Comparison of ENCODE assay signal across 20 cellular contexts in genomic region chr17:13925579-13925978, GRCh38.
DNase-seq lines count a peak whose midpoint lies in the region; ATAC-seq and TF ChIP-seq lines count a peak whose summit lies in the region.
"Had no signal": no experiment of that assay in that cellular context is flagged by ENCODE, and none has a peak within 500 bp of the region (broad histone marks: within the 10 kb centered on the region; RNA-seq: fewer than 3 reads in every experiment).

No MANE protein-coding gene starts in this region.

- H3K9me3 Mint-ChIP-seq in GM23338: no peaks in the 10 kb centered on the region

- H2AFZ ChIP-seq in GM23338: no peak overlapping the region
- H2AFZ ChIP-seq: PC-9 had no signal

- peaks cover 15% of the 10 kb centered on the region for H3K27me3 Mint-ChIP-seq in GM23338 (ENCODE audit: insufficient read depth, low read depth, poor library complexity)
- H3K27me3 Mint-ChIP-seq: activated CD4-positive, alpha-beta T cell treated with anti-CD3 and anti-CD28 coated beads for 36 hours had no signal

- intact Hi-C loops in spleen (cut with DNase I; ENCODE audit: low total_unique reads): no loop called here

- H3K9me3 ChIP-seq in spleen: no peaks in the 10 kb centered on the region

- H3K27ac Mint-ChIP-seq in GM23338: no peak overlapping the region
- H3K27ac Mint-ChIP-seq: activated CD4-positive, alpha-beta T cell treated with anti-CD3 and anti-CD28 coated beads for 36 hours had no signal

- H3K27ac ChIP-seq in GM23338 (ENCODE audit: low read depth) (no peak overlapping the region), spleen (no peak overlapping the region)
- H3K27ac ChIP-seq: PC-9, SK-N-MC had no signal

- no peaks in the 10 kb centered on the region for H3K79me2 ChIP-seq in GM23338 (replicated peaks; ENCODE audit: insufficient read depth)

- no peak overlapping the region for H3K4me3 ChIP-seq in AG09309 (ENCODE audit: control insufficient read depth, low read depth, low read length)
- H3K4me3 ChIP-seq in GM23338: no peak overlapping the region
- no peak overlapping the region for H3K4me3 ChIP-seq in fibroblast of villous mesenchyme (ENCODE audit: low read depth, low read length)
- no peak overlapping the region for H3K4me3 ChIP-seq in spleen
- H3K4me3 ChIP-seq: PC-9, SK-N-MC had no signal

- H3K36me3 Mint-ChIP-seq in GM23338 (ENCODE audit: low read depth): no peaks in the 10 kb centered on the region

- no peak for ATAC-seq in GM23338
- ATAC-seq: activated CD4-positive, alpha-beta T cell treated with anti-CD3 and anti-CD28 coated beads for 36 hours; left ventricle myocardium superior had no signal

- H4K20me1 ChIP-seq in GM23338 (replicated peaks; ENCODE audit: insufficient read depth): no peaks in the 10 kb centered on the region

- no peak overlapping the region for H3K4me2 ChIP-seq in GM23338
- H3K4me2 ChIP-seq: PC-9 had no signal

- DNase-seq in AG09309 (ENCODE audit: low read depth) (no peak), GM23338 (ENCODE audit: low spot score) (no peak), OCI-M1 (lab: John Stamatoyannopoulos, UW) (peak; percentile 53), fibroblast of villous mesenchyme (ENCODE audit: low read depth) (no peak), kidney tubule cell (ENCODE audit: low spot score) (no peak), spleen (no peak), islet precursor cell (no peak)
- no peak for DNase-seq in activated CD4-positive, alpha-beta T cell treated with anti-CD3 and anti-CD28 coated beads for 4 hours
- DNase-seq: activated CD4-positive, alpha-beta T cell treated with anti-CD3 and anti-CD28 coated beads for 36 hours; activated CD8-positive, alpha-beta memory T cell treated with anti-CD3 and anti-CD28 coated beads, Interleukin-2, amount 50 U/mL, for 4 hours; activated gamma-delta T cell treated with Interleukin-2 at 50 U/mL for 16 hours; foreskin melanocyte; left ventricle myocardium superior; MM.1S; NCI-H2081; NCI-H510A treated with DMSO at 0.1 percent for 48 hours; PC-9; stimulated activated CD4-positive, alpha-beta T cell treated with anti-CD3 and anti-CD28 coated beads, Interleukin-2, amount 100 ng/mL, for 48 hours; T1000 had no signal

- no peak for TF ChIP-seq POLR2A in spleen (IDR thresholded peaks at IDR 0.05)

- H3K36me3 ChIP-seq in GM23338 (ENCODE audit: insufficient read depth): no peaks in the 10 kb centered on the region
- no peaks in the 10 kb centered on the region for H3K36me3 ChIP-seq in spleen

- no peaks in the 10 kb centered on the region for H3F3A ChIP-seq in GM23338 (replicated peaks; ENCODE audit: low read depth)

- H3K9me2 ChIP-seq in GM23338 (ENCODE audit: insufficient read depth): no peaks in the 10 kb centered on the region

- no peak overlapping the region for H3K4me3 Mint-ChIP-seq in GM23338
- H3K4me3 Mint-ChIP-seq: activated CD4-positive, alpha-beta T cell treated with anti-CD3 and anti-CD28 coated beads for 36 hours had no signal

- H3K27me3 ChIP-seq in GM23338 (ENCODE audit: insufficient read depth): no peaks in the 10 kb centered on the region
- H3K27me3 ChIP-seq in spleen (replicated peaks in 1 of 7): no peaks in the 10 kb centered on the region

- 80 to 95% (median 89%) methylated on average over 5 of the region's 5 CpGs for WGBS in spleen, 5 donors

- H3K4me1 Mint-ChIP-seq in GM23338: peaks cover 11% of the 10 kb centered on the region
- H3K4me1 Mint-ChIP-seq: activated CD4-positive, alpha-beta T cell treated with anti-CD3 and anti-CD28 coated beads for 36 hours had no signal

- 0 out of 2 replicates have a peak, but pooled peaks cover 6% of the 10 kb centered on the region for H3K4me1 ChIP-seq in GM23338 (ENCODE audit: insufficient read depth)
- H3K4me1 ChIP-seq in spleen: peaks cover 0 to 6% (median 3%) of the 10 kb centered on the region in 6 donors

- TF ChIP-seq CTCF in AG09309 (IDR thresholded peaks at IDR 0.05; ENCODE audit: control insufficient read depth, insufficient read depth, low read depth, low read length, missing control alignments) (peak; percentile 19), GM23338 (conservative IDR thresholded peaks at IDR 0.05; ENCODE audit: low read depth in 2 of 2) (peak; percentile 46 to 49), fibroblast of villous mesenchyme (IDR thresholded peaks at IDR 0.05; ENCODE audit: insufficient read depth, low read depth, low read length) (peak; percentile 27), spleen (IDR thresholded peaks at IDR 0.05 in 8 of 11, conservative IDR thresholded peaks at IDR 0.05 in 3 of 11) (no peak)

TF ChIP-seq in GM23338, 12 proteins besides CTCF, POLR2A, EP300 and RAD21:
- no peak for TF ChIP-seq JUNB (IDR thresholded peaks at IDR 0.05; ENCODE audit: unreplicated experiment)
- no peak for TF ChIP-seq ZNF462 (CRISPR knock-in tag; IDR thresholded peaks at IDR 0.05)
- no peak for TF ChIP-seq ETS1 (IDR thresholded peaks at IDR 0.05)

Comparison
In these comparisons a context has a peak if more than half of its experiments do, and no peak if none do; other contexts are left out.
1. CTCF ChIP-seq: peak in AG09309 (single experiment), GM23338 (2 of 2) and fibroblast of villous mesenchyme (single experiment); none in spleen (0 of 11).